8 cellular contexts compared by ENCODE assay signal in genomic region chr6:131250121-131250520, GRCh38.
DNase-seq lines count a peak whose midpoint lies in the region; TF ChIP-seq lines count a peak whose summit lies in the region.

No MANE protein-coding gene starts in this region.

- no peak for TF ChIP-seq CTCF in coronary artery (IDR thresholded peaks at IDR 0.05)

- H3K27ac ChIP-seq in coronary artery: no peak overlapping the region

- H3K4me3 ChIP-seq in H7 (ENCODE audit: insufficient read depth, low read depth, low read length) (peak overlapping the region; percentile 39; the same call in 1 of the 2 replicates), coronary artery (peak overlapping the region; percentile 57)

- peak; percentile 60 for DNase-seq in G401 (ENCODE audit: low spot score)
- peak; percentile 16 for DNase-seq in H7
- DNase-seq in NOMO-1 treated with DMSO at 0.1 percent for 48 hours (lab: John Stamatoyannopoulos, UW; ENCODE audit: unreplicated experiment): peak; percentile 83
- DNase-seq in coronary artery (ENCODE audit: low spot score): no peak
- peak; percentile 72 for DNase-seq in kidney tubule cell (ENCODE audit: low spot score)
- DNase-seq in stimulated activated CD4-positive, alpha-beta T cell treated with anti-CD3 and anti-CD28 coated beads, Interleukin-1b, Interleukin-23, amount 100 ng/mL, for 48 hours: peak; percentile 5
- DNase-seq in NCI-H526 (lab: John Stamatoyannopoulos, UW): no peak
- DNase-seq in NCI-H82 (lab: John Stamatoyannopoulos, UW): no peak

- no peaks in the 10 kb centered on the region for H3K27me3 ChIP-seq in H7 (ENCODE audit: control insufficient read depth, insufficient read depth, low read length)

- no peaks in the 10 kb centered on the region for H3K36me3 ChIP-seq in H7 (replicated peaks; ENCODE audit: control insufficient read depth, insufficient read depth, low read length)

- in situ Hi-C loops in G401 (cut with HindIII; ENCODE audit: low sequenced_read_pairs): no loop called here

Comparison
In these comparisons a context has a peak if more than half of its experiments do, and no peak if none do; other contexts are left out.
1. DNase-seq: peak in G401 (single experiment), H7 (single experiment), NOMO-1 treated with DMSO at 0.1 percent for 48 hours (single experiment), kidney tubule cell (single experiment) and stimulated activated CD4-positive, alpha-beta T cell treated with anti-CD3 and anti-CD28 coated beads, Interleukin-1b, Interleukin-23, amount 100 ng/mL, for 48 hours (single experiment); none in coronary artery (single experiment), NCI-H526 (0 of 2) and NCI-H82 (single experiment).